ENCODE assay signal across 30 cellular contexts in genomic region chr19:30473334-30473867, GRCh38.
"Had no signal": no experiment of that assay in that cellular context is flagged by ENCODE, and none has a peak within 500 bp of the region (broad histone marks: within the 10 kb centered on the region; RNA-seq: fewer than 3 reads in every experiment).

No MANE protein-coding gene starts in this region.

- H3K36me3 ChIP-seq: brain microvascular endothelial cell, esophagus squamous epithelium, gastroesophageal sphincter, WERI-Rb-1 had no signal

- H3K9me3 ChIP-seq: esophagus squamous epithelium had no signal

- ATAC-seq: activated CD4-positive, CD25-positive, alpha-beta regulatory T cell treated with anti-CD3 and anti-CD28 coated beads, Interleukin-2, amount 50 U/mL, for 24 hours; activated CD8-positive, alpha-beta T cell treated with anti-CD3 and anti-CD28 coated beads for 36 hours; activated T-cell treated with anti-CD3 and anti-CD28 coated beads, Interleukin-2, amount 50 U/mL, for 4 hours; activated T-helper 17 cell treated with anti-CD3 and anti-CD28 coated beads, Interleukin-2, amount 50 U/mL, for 72 hours; effector memory CD8-positive, alpha-beta T cell; gastroesophageal sphincter had no signal

- H3K4me3 ChIP-seq: esophagus squamous epithelium, gastroesophageal sphincter had no signal

- DNase-seq: activated B cell treated with CpG ODN at 0.5 μM for 24 hours; activated CD4-positive, alpha-beta T cell treated with anti-CD3 and anti-CD28 coated beads for 48 hours; activated CD4-positive, alpha-beta T cell treated with anti-CD3 and anti-CD28 coated beads, Interleukin-2, amount 50 U/mL, for 1 hour; activated CD4-positive, alpha-beta T cell treated with anti-CD3 and anti-CD28 coated beads, Interleukin-2, amount 50 U/mL, for 48 hours; activated CD8-positive, alpha-beta memory T cell treated with anti-CD3 and anti-CD28 coated beads for 24 hours; activated CD8-positive, alpha-beta T cell treated with anti-CD3 and anti-CD28 coated beads for 36 hours; activated effector memory CD4-positive, alpha-beta T cell treated with Interleukin-2 at 50 U/mL for 16 hours; activated gamma-delta T cell treated with Interleukin-2 at 50 U/mL for 16 hours; activated naive CD4-positive, alpha-beta T cell treated with anti-CD3 and anti-CD28 coated beads, Interleukin-2, amount 50 U/mL, for 16 hours; activated naive CD4-positive, alpha-beta T cell treated with Interleukin-2 at 50 U/mL for 16 hours; activated T-cell treated with anti-CD3 and anti-CD28 coated beads, Interleukin-2, amount 50 U/mL, for 4 hours; amniotic stem cell; anterior cingulate cortex; brain microvascular endothelial cell; caudate nucleus; cortex of kidney; dermis blood vessel endothelial cell; effector CD4-positive, alpha-beta T cell; effector memory CD8-positive, alpha-beta T cell; esophagus squamous epithelium; foreskin melanocyte; head of caudate nucleus; T1000; WERI-Rb-1 had no signal

- H3K27me3 Mint-ChIP-seq: activated B cell treated with CpG ODN at 0.5 μM for 24 hours had no signal

- H3K4me3 Mint-ChIP-seq: activated B cell treated with CpG ODN at 0.5 μM for 24 hours; activated CD8-positive, alpha-beta T cell treated with anti-CD3 and anti-CD28 coated beads for 36 hours; activated naive CD8-positive, alpha-beta T cell; activated T-cell treated with anti-CD3 and anti-CD28 coated beads, Interleukin-2, amount 50 U/mL, for 4 hours; activated T-helper 17 cell treated with anti-CD3 and anti-CD28 coated beads, Interleukin-2, amount 50 U/mL, for 72 hours; effector memory CD8-positive, alpha-beta T cell; T-helper 1 cell treated with Interleukin-12 subunit alpha and Interleukin-12 subunit beta and Interleukin-4 antibody, amounts not matched to agents 30 μg/mL and 1 μg/mL, for 36 hours had no signal

- H3K4me1 ChIP-seq: esophagus squamous epithelium, gastroesophageal sphincter had no signal

- H3K4me1 Mint-ChIP-seq: activated B cell treated with CpG ODN at 0.5 μM for 24 hours; activated T-helper 17 cell treated with anti-CD3 and anti-CD28 coated beads, Interleukin-2, amount 50 U/mL, for 72 hours had no signal

- H3K36me3 Mint-ChIP-seq: activated naive CD8-positive, alpha-beta T cell had no signal

- H3K27ac ChIP-seq: brain microvascular endothelial cell, epithelial cell of prostate, esophagus squamous epithelium, gastroesophageal sphincter, WERI-Rb-1 had no signal

- H3K27me3 ChIP-seq: brain microvascular endothelial cell, esophagus squamous epithelium had no signal

- H3K27ac Mint-ChIP-seq: activated B cell treated with CpG ODN at 0.5 μM for 24 hours; activated CD8-positive, alpha-beta T cell treated with anti-CD3 and anti-CD28 coated beads for 36 hours; activated naive CD8-positive, alpha-beta T cell; activated T-helper 17 cell treated with anti-CD3 and anti-CD28 coated beads, Interleukin-2, amount 50 U/mL, for 72 hours; effector memory CD8-positive, alpha-beta T cell; T-helper 1 cell treated with Interleukin-12 subunit alpha and Interleukin-12 subunit beta and Interleukin-4 antibody, amounts not matched to agents 30 μg/mL and 1 μg/mL, for 36 hours had no signal
